1 cellular context compared by ENCODE assay signal in genomic region chr15:40098489-40099261, GRCh38.
TF ChIP-seq lines count a peak whose summit lies in the region.

No MANE protein-coding gene starts in this region.

TF ChIP-seq in H1, 55 proteins besides CTCF, POLR2A, EP300 and RAD21:
- no peak for TF ChIP-seq CBX5 (IDR thresholded peaks at IDR 0.05; ENCODE audit: low read depth, low read length)
- TF ChIP-seq JUN (IDR thresholded peaks at IDR 0.05; ENCODE audit: low read depth, low read length), result no peak
- TF ChIP-seq TBP (IDR thresholded peaks at IDR 0.05; ENCODE audit: low read depth, low read length), result no peak
- TF ChIP-seq JUND (IDR thresholded peaks at IDR 0.05; ENCODE audit: low read length), result peak; percentile 72
- TF ChIP-seq MAX (IDR thresholded peaks at IDR 0.05), result no peak
- TF ChIP-seq RXRA (IDR thresholded peaks at IDR 0.05; ENCODE audit: insufficient read depth, low read depth, low read length), result no peak
TF ChIP-seq in H1: peak in this region for 1.
